1 cellular context compared by ENCODE assay signal in genomic region chrX:18674788-18675735, GRCh38.
A peak's percentile ranks its signal among the peaks of the same experiment; 100 is the strongest.
TF ChIP-seq lines count a peak whose summit lies in the region.

No MANE protein-coding gene starts in this region.

TF ChIP-seq in HEK293, 187 proteins besides CTCF, POLR2A, EP300 and RAD21 (continued from another document and continues in another):
- TF ChIP-seq PRDM2 (tag by site-specific recombination; IDR thresholded peaks at IDR 0.05; ENCODE audit: borderline replicate concordance), result no peak
- TF ChIP-seq ZSCAN23 (tag by site-specific recombination; IDR thresholded peaks at IDR 0.05), result 0 out of 2 replicates have a peak, but pooled peaks have one; percentile 29
- TF ChIP-seq, protein P1, sequence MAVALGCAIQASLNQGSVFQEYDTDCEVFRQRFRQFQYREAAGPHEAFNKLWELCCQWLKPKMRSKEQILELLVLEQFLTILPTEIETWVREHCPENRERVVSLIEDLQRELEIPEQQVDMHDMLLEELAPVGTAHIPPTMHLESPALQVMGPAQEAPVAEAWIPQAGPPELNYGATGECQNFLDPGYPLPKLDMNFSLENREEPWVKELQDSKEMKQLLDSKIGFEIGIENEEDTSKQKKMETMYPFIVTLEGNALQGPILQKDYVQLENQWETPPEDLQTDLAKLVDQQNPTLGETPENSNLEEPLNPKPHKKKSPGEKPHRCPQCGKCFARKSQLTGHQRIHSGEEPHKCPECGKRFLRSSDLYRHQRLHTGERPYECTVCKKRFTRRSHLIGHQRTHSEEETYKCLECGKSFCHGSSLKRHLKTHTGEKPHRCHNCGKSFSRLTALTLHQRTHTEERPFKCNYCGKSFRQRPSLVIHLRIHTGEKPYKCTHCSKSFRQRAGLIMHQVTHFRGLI (tag by site-specific recombination; IDR thresholded peaks at IDR 0.05), result no peak; the same call in 1 of the 2 replicates
- TF ChIP-seq ZNF266 (tag by site-specific recombination; IDR thresholded peaks at IDR 0.05; ENCODE audit: low read depth), result no peak
- TF ChIP-seq INSM2 (tag by site-specific recombination; IDR thresholded peaks at IDR 0.05), result no peak
- no peak for TF ChIP-seq ZNF114 (tag by site-specific recombination; IDR thresholded peaks at IDR 0.05)
- no peak for TF ChIP-seq ZNF211 (tag by site-specific recombination; IDR thresholded peaks at IDR 0.05; ENCODE audit: low read depth)
- TF ChIP-seq ZNF311 (tag by site-specific recombination; IDR thresholded peaks at IDR 0.05; ENCODE audit: borderline replicate concordance), result no peak
- no peak for TF ChIP-seq ZBTB20 (tag by site-specific recombination; IDR thresholded peaks at IDR 0.05)
- TF ChIP-seq KLF7 (tag by site-specific recombination; IDR thresholded peaks at IDR 0.05; ENCODE audit: borderline replicate concordance), result no peak; the same call in 1 of the 2 replicates
- TF ChIP-seq ZNF214 (tag by site-specific recombination; IDR thresholded peaks at IDR 0.05; ENCODE audit: borderline replicate concordance), result no peak
- no peak for TF ChIP-seq ZNF292 (tag by site-specific recombination; IDR thresholded peaks at IDR 0.05; ENCODE audit: borderline replicate concordance, low read depth)
- no peak for TF ChIP-seq ZNF18 (tag by site-specific recombination; IDR thresholded peaks at IDR 0.05)
- no peak for TF ChIP-seq ZNF404 (tag by site-specific recombination; IDR thresholded peaks at IDR 0.05)
- TF ChIP-seq, protein P2, sequence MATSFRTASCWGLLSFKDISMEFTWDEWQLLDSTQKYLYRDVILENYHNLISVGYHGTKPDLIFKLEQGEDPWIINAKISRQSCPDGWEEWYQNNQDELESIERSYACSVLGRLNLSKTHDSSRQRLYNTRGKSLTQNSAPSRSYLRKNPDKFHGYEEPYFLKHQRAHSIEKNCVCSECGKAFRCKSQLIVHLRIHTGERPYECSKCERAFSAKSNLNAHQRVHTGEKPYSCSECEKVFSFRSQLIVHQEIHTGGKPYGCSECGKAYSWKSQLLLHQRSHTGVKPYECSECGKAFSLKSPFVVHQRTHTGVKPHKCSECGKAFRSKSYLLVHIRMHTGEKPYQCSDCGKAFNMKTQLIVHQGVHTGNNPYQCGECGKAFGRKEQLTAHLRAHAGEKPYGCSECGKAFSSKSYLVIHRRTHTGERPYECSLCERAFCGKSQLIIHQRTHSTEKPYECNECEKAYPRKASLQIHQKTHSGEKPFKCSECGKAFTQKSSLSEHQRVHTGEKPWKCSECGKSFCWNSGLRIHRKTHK (tag by site-specific recombination; IDR thresholded peaks at IDR 0.05), result no peak
- TF ChIP-seq ZNF155 (tag by site-specific recombination; IDR thresholded peaks at IDR 0.05), result no peak
- no peak for TF ChIP-seq SALL2 (tag by site-specific recombination; IDR thresholded peaks at IDR 0.05; ENCODE audit: borderline replicate concordance)
- no peak for TF ChIP-seq ZSCAN18 (tag by site-specific recombination; IDR thresholded peaks at IDR 0.05)
- no peak for TF ChIP-seq ZNF148 (tag by site-specific recombination; IDR thresholded peaks at IDR 0.05; ENCODE audit: borderline replicate concordance)
- TF ChIP-seq ZBTB6 (tag by site-specific recombination; IDR thresholded peaks at IDR 0.05), result no peak
- TF ChIP-seq ZSCAN16 (tag by site-specific recombination; IDR thresholded peaks at IDR 0.05), result no peak
- TF ChIP-seq SCRT1 (tag by site-specific recombination; IDR thresholded peaks at IDR 0.05; ENCODE audit: borderline replicate concordance), result no peak
- no peak for TF ChIP-seq GLI4 (tag by site-specific recombination; IDR thresholded peaks at IDR 0.05)
- no peak for TF ChIP-seq OSR2 (tag by site-specific recombination; IDR thresholded peaks at IDR 0.05)
- TF ChIP-seq, protein P3, sequence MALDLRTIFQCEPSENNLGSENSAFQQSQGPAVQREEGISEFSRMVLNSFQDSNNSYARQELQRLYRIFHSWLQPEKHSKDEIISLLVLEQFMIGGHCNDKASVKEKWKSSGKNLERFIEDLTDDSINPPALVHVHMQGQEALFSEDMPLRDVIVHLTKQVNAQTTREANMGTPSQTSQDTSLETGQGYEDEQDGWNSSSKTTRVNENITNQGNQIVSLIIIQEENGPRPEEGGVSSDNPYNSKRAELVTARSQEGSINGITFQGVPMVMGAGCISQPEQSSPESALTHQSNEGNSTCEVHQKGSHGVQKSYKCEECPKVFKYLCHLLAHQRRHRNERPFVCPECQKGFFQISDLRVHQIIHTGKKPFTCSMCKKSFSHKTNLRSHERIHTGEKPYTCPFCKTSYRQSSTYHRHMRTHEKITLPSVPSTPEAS (tag by site-specific recombination; IDR thresholded peaks at IDR 0.05), result no peak
- TF ChIP-seq ZNF239 (tag by site-specific recombination; IDR thresholded peaks at IDR 0.05), result no peak
- TF ChIP-seq RBAK (tag by site-specific recombination; IDR thresholded peaks at IDR 0.05), result no peak
- TF ChIP-seq, protein P4, sequence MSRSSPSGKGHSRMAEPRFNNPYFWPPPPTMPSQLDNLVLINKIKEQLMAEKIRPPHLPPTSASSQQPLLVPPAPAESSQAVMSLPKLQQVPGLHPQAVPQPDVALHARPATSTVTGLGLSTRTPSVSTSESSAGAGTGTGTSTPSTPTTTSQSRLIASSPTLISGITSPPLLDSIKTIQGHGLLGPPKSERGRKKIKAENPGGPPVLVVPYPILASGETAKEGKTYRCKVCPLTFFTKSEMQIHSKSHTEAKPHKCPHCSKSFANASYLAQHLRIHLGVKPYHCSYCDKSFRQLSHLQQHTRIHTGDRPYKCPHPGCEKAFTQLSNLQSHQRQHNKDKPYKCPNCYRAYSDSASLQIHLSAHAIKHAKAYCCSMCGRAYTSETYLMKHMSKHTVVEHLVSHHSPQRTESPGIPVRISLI (tag by site-specific recombination; IDR thresholded peaks at IDR 0.05), result peak; percentile 92; the same call in 1 of the 2 replicates
- 0 out of 2 replicates have a peak, but pooled peaks have one; percentile 9 for TF ChIP-seq ZNF121 (tag by site-specific recombination; IDR thresholded peaks at IDR 0.05)
- no peak for TF ChIP-seq ZFP69B (tag by site-specific recombination; IDR thresholded peaks at IDR 0.05)
- no peak for TF ChIP-seq ZNF626 (tag by site-specific recombination; IDR thresholded peaks at IDR 0.05)
- TF ChIP-seq, protein P5, sequence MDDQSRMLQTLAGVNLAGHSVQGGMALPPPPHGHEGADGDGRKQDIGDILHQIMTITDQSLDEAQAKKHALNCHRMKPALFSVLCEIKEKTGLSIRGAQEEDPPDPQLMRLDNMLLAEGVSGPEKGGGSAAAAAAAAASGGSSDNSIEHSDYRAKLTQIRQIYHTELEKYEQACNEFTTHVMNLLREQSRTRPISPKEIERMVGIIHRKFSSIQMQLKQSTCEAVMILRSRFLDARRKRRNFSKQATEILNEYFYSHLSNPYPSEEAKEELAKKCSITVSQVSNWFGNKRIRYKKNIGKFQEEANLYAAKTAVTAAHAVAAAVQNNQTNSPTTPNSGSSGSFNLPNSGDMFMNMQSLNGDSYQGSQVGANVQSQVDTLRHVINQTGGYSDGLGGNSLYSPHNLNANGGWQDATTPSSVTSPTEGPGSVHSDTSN (CRISPR knock-in tag; IDR thresholded peaks at IDR 0.05), result no peak
- TF ChIP-seq GFI1B (tag by site-specific recombination; IDR thresholded peaks at IDR 0.05), result no peak
- peak; percentile 57; the same call in 1 of the 2 replicates for TF ChIP-seq ZNF391 (tag by site-specific recombination; IDR thresholded peaks at IDR 0.05; ENCODE audit: borderline replicate concordance, low read depth)
